In genomic region chr15:67103869-67104268, GRCh38 we compare ENCODE assay signal across 10 cellular contexts. TPM values are rescaled to one million over a fixed set of nuclear protein-coding genes. Genes with fewer than 3 reads are reported as not detected.
DNase-seq lines count a peak whose midpoint lies in the region; ATAC-seq and TF ChIP-seq lines count a peak whose summit lies in the region.
"Had no signal": no experiment of that assay in that cellular context is flagged by ENCODE, and none has a peak within 500 bp of the region (broad histone marks: within the 10 kb centered on the region; RNA-seq: fewer than 3 reads in every experiment).

No MANE protein-coding gene starts in this region.

- POLR2A ChIA-PET in activated CD4-positive, alpha-beta memory T cell treated with anti-CD3 and anti-CD28 coated beads for 36 hours (lab: Charles Lee): interaction anchor here (1.7 to 4.9 kb wide), 6 partner anchors 12 to 37 kb away, joined by 4 to 52 read pairs (median 30); partner anchors contain the start of gene SMAD3

- H3K27ac Mint-ChIP-seq in activated CD4-positive, alpha-beta memory T cell treated with anti-CD3 and anti-CD28 coated beads for 36 hours: no peak overlapping the region

- H3K4me1 ChIP-seq in ACC112 (ENCODE audit: control insufficient read depth, insufficient read depth, low read length, unreplicated experiment): peaks cover 71% of the 10 kb centered on the region
- peaks cover 69% of the 10 kb centered on the region for H3K4me1 ChIP-seq in mesodermal cell (ENCODE audit: control insufficient read depth, insufficient read depth, low read length, poor library complexity, severe bottlenecking)
- peaks cover 43% of the 10 kb centered on the region for H3K4me1 ChIP-seq in MM.1S (ENCODE audit: low read length)

- TF ChIP-seq CTCF in MM.1S (IDR thresholded peaks at IDR 0.05; ENCODE audit: low read length): no peak

- H3K27me3 ChIP-seq in ACC112 (ENCODE audit: insufficient read depth, low read length) (no peaks in the 10 kb centered on the region), MM.1S (replicated peaks; ENCODE audit: insufficient read depth, low read length) (no peaks in the 10 kb centered on the region)

- H3K27ac ChIP-seq in ACC112 (ENCODE audit: low read depth, low read length) (peak overlapping the region; percentile 99), mesodermal cell (ENCODE audit: low read depth, low read length, severe bottlenecking) (peak overlapping the region; percentile 23), MM.1S (ENCODE audit: low read length) (no peak overlapping the region)

- H3K36me3 ChIP-seq in ACC112 (ENCODE audit: insufficient read depth, low read length) (no peaks in the 10 kb centered on the region; the same call in 1 of the 2 replicates), mesodermal cell (ENCODE audit: control insufficient read depth, insufficient read depth, low read length) (no peaks in the 10 kb centered on the region), MM.1S (replicated peaks; ENCODE audit: insufficient read depth, low read length) (no peaks in the 10 kb centered on the region)

- H3K9me3 ChIP-seq in mesodermal cell (ENCODE audit: control insufficient read depth, low read length): no peaks in the 10 kb centered on the region
- no peaks in the 10 kb centered on the region for H3K9me3 ChIP-seq in MM.1S (replicated peaks; ENCODE audit: insufficient read depth, low read length)

- H3F3A ChIP-seq in MM.1S (ENCODE audit: insufficient read depth, low read length): peaks cover 30% of the 10 kb centered on the region

- H3K79me2 ChIP-seq in ACC112 (ENCODE audit: control insufficient read depth, insufficient read depth, low read length, unreplicated experiment) (peaks cover 81% of the 10 kb centered on the region), MM.1S (ENCODE audit: low read length) (peaks cover 61% of the 10 kb centered on the region)

- H3K4me2 ChIP-seq in MM.1S (ENCODE audit: low read depth, low read length): no peak overlapping the region

- no peaks in the 10 kb centered on the region for H4K20me1 ChIP-seq in MM.1S (ENCODE audit: insufficient read depth, low read length)

- WGBS in mesodermal cell (ENCODE audit: insufficient coverage in 2 of 2), 2 experiments: 69 to 73% methylated on average over 3 to 6 of the region's 11 CpGs

- H3K4me1 Mint-ChIP-seq in activated CD4-positive, alpha-beta memory T cell treated with anti-CD3 and anti-CD28 coated beads for 36 hours (ENCODE audit: low read depth): peaks cover 22% of the 10 kb centered on the region

- peak; percentile 15 for DNase-seq in GDM1 (lab: John Stamatoyannopoulos, UW)
- peak; percentile 58 for DNase-seq in activated CD4-positive, alpha-beta memory T cell treated with anti-CD3 and anti-CD28 coated beads for 36 hours
- DNase-seq in NCI-H2029 treated with DMSO at 0.1 percent for 48 hours (lab: John Stamatoyannopoulos, UW): no peak
- no peak for DNase-seq in MM.1S
- DNase-seq: hippocampal formation, NCI-H1436 had no signal

- ATAC-seq in HG03159 (IDR thresholded peaks at IDR 0.05; ENCODE audit: unreplicated experiment) (no peak), HG03175 (IDR thresholded peaks at IDR 0.05; ENCODE audit: unreplicated experiment) (no peak)

- H3K9me2 ChIP-seq in MM.1S (replicated peaks; ENCODE audit: insufficient read depth, low read length): no peaks in the 10 kb centered on the region

- peaks cover 13% of the 10 kb centered on the region for H3K36me3 Mint-ChIP-seq in activated CD4-positive, alpha-beta memory T cell treated with anti-CD3 and anti-CD28 coated beads for 36 hours

- no peaks in the 10 kb centered on the region for H3K9me3 Mint-ChIP-seq in activated CD4-positive, alpha-beta memory T cell treated with anti-CD3 and anti-CD28 coated beads for 36 hours

- CTCF ChIA-PET in activated CD4-positive, alpha-beta memory T cell treated with anti-CD3 and anti-CD28 coated beads for 36 hours (lab: Charles Lee): interaction anchor here (1.2 to 3.8 kb wide), 6 partner anchors 13 to 157 kb away, joined by 3 to 21 read pairs (median 6); no protein-coding TSS in a partner anchor

- H2AFZ ChIP-seq in ACC112 (ENCODE audit: low read length, unreplicated experiment): no peak overlapping the region
- no peak overlapping the region for H2AFZ ChIP-seq in MM.1S (ENCODE audit: low read length)

- intact Hi-C loops in activated CD4-positive, alpha-beta memory T cell treated with anti-CD3 and anti-CD28 coated beads for 36 hours (cut with micrococcal nuclease): loop anchor here (5.0 kb wide), 1 partner anchor 77 kb away; no protein-coding TSS in a partner anchor

- H3K4me3 ChIP-seq in ACC112 (ENCODE audit: low read depth, low read length): no peak overlapping the region
- H3K4me3 ChIP-seq in mesodermal cell (ENCODE audit: extremely low read depth, insufficient read depth, low read length, poor library complexity, severe bottlenecking): no peak overlapping the region
- no peak overlapping the region for H3K4me3 ChIP-seq in MM.1S (ENCODE audit: low read length)

- no peak overlapping the region for H3K4me3 Mint-ChIP-seq in activated CD4-positive, alpha-beta memory T cell treated with anti-CD3 and anti-CD28 coated beads for 36 hours

- H3K27me3 Mint-ChIP-seq in activated CD4-positive, alpha-beta memory T cell treated with anti-CD3 and anti-CD28 coated beads for 36 hours: no peaks in the 10 kb centered on the region

- H3K9ac ChIP-seq in MM.1S (ENCODE audit: low read length): no peak overlapping the region

RNA-seq across cellular contexts. Expression of gene SMAD3, which starts 38.5 kb away (rescaled TPM):
- 10 to 100 TPM; 50.2 to 50.5 TPM for total RNA-seq in activated CD4-positive, alpha-beta memory T cell treated with anti-CD3 and anti-CD28 coated beads for 36 hours
- 38.8 TPM for polyA plus RNA-seq in mesodermal cell (2013, experiment 1 of 2)
- 36.1 TPM for polyA plus RNA-seq in mesodermal cell (2013, experiment 2 of 2)

Comparison
In these comparisons a context has a peak if more than half of its experiments do, and no peak if none do; other contexts are left out.
1. DNase-seq: peak in GDM1 (single experiment) and activated CD4-positive, alpha-beta memory T cell treated with anti-CD3 and anti-CD28 coated beads for 36 hours (single experiment); none in NCI-H2029 treated with DMSO at 0.1 percent for 48 hours (single experiment) and MM.1S (single experiment).